Comparison of ENCODE assay signal across 15 cellular contexts in genomic region chr18:77608807-77609206, GRCh38.
A peak's percentile ranks its signal among the peaks of the same experiment; 100 is the strongest.
DNase-seq lines count a peak whose midpoint lies in the region; ATAC-seq and TF ChIP-seq lines count a peak whose summit lies in the region.
"Had no signal": no experiment of that assay in that cellular context is flagged by ENCODE, and none has a peak within 500 bp of the region (broad histone marks: within the 10 kb centered on the region; RNA-seq: fewer than 3 reads in every experiment).

No MANE protein-coding gene starts in this region.

- no peak overlapping the region for H3K56ac ChIP-seq in H9 (ENCODE audit: insufficient read length, low read depth, low read length)

- no peak overlapping the region for H3K14ac ChIP-seq in H9 (ENCODE audit: insufficient read depth, low read length)

- H3K27me3 Mint-ChIP-seq in H9 (ENCODE audit: low read depth) (peaks cover 4% of the 10 kb centered on the region), endodermal cell (ENCODE audit: insufficient read depth) (peaks cover 11% of the 10 kb centered on the region)
- H3K27me3 Mint-ChIP-seq: B cell had no signal

- DNase-seq in H9 (peak; percentile 82), NCI-H69 (lab: John Stamatoyannopoulos, UW) (peak; percentile 15), endodermal cell (peak; percentile 85), GF-D8 (lab: John Stamatoyannopoulos, UW) (no peak), SKM-1 treated with dmso at 0.1 percent for 144 hours (lab: John Stamatoyannopoulos, UW; ENCODE audit: unreplicated experiment) (no peak)
- no peak for DNase-seq in stimulated activated effector memory CD8-positive, alpha-beta T cell treated with anti-CD3 and anti-CD28 coated beads, Interleukin-12 subunit alpha, Interleukin-12 subunit beta, amount 100 ng/mL, for 72 hours (ENCODE audit: low spot score in 2 of 2)
- DNase-seq: C1 segment of cervical spinal cord; Calu3; CD4-positive, alpha-beta T cell; DMS 273 treated with DMSO at 0.1 percent for 48 hours had no signal

- no peak overlapping the region for H2BK12ac ChIP-seq in H9 (ENCODE audit: insufficient read length, low read depth, low read length)

- no peak overlapping the region for H3K4me3 ChIP-seq in endodermal cell (ENCODE audit: low read length)
- H3K4me3 ChIP-seq: GM12878, GM23338, HAP-1 had no signal

- H3K79me2 ChIP-seq in H9 (ENCODE audit: insufficient read depth, low read length): no peaks in the 10 kb centered on the region

- no peaks in the 10 kb centered on the region for H3K9me3 ChIP-seq in H9 (ENCODE audit: control insufficient read depth, low read depth, low read length)
- H3K9me3 ChIP-seq in endodermal cell (ENCODE audit: control insufficient read depth, low read length): peaks cover 13% of the 10 kb centered on the region
- H3K9me3 ChIP-seq: HAP-1 had no signal

- H3K4ac ChIP-seq in H9 (ENCODE audit: low read depth, low read length): no peak overlapping the region

- no peak overlapping the region for H2BK5ac ChIP-seq in H9 (ENCODE audit: insufficient read length, low read length)

- H2AK5ac ChIP-seq in H9 (ENCODE audit: insufficient read length, low read length): no peak overlapping the region

- H2BK20ac ChIP-seq in H9 (ENCODE audit: low read depth, low read length, poor library complexity, severe bottlenecking): no peak overlapping the region

- no peak overlapping the region for H2BK120ac ChIP-seq in H9 (ENCODE audit: low read depth, low read length, poor library complexity, severe bottlenecking)

- no peak overlapping the region for H3T11ph ChIP-seq in H9 (ENCODE audit: low read length)

- no peaks in the 10 kb centered on the region for H3K79me1 ChIP-seq in H9 (ENCODE audit: insufficient read depth, low read depth, low read length, poor library complexity, severe bottlenecking)

- H3K36me3 ChIP-seq in endodermal cell (ENCODE audit: control insufficient read depth, insufficient read depth, low read length): no peaks in the 10 kb centered on the region
- H3K36me3 ChIP-seq: HAP-1 had no signal

- no peak overlapping the region for H3K4me2 ChIP-seq in H9 (ENCODE audit: insufficient read depth, insufficient read length, low read length)
- H3K4me2 ChIP-seq: GM23338 had no signal

- no peak overlapping the region for H3K18ac ChIP-seq in H9 (ENCODE audit: insufficient read length, low read depth, low read length)

- H2AFZ ChIP-seq in H9 (ENCODE audit: low read length): no peak overlapping the region
- H2AFZ ChIP-seq: GM23338 had no signal

- TF ChIP-seq CTCF in H9 (conservative IDR thresholded peaks at IDR 0.05) (no peak), endodermal cell (conservative IDR thresholded peaks at IDR 0.05) (no peak)

- H4K8ac ChIP-seq in H9 (replicated peaks; ENCODE audit: insufficient read length, low read depth, low read length): no peak overlapping the region

- H3K4me1 ChIP-seq in H9 (ENCODE audit: insufficient read depth, low read length): no peaks in the 10 kb centered on the region
- H3K4me1 ChIP-seq in endodermal cell (ENCODE audit: control insufficient read depth, insufficient read depth, low read length): no peaks in the 10 kb centered on the region
- H3K4me1 ChIP-seq: HAP-1 had no signal

- H3K27ac ChIP-seq in H9 (ENCODE audit: insufficient read length, low read depth, low read length): no peak overlapping the region
- H3K27ac ChIP-seq in endodermal cell (ENCODE audit: low read depth, low read length): no peak overlapping the region

- peaks cover 4 to 21% of the 10 kb centered on the region in 2 experiments; a peak in 3 of 5 replicates for H3K9me3 Mint-ChIP-seq in H9
- H3K9me3 Mint-ChIP-seq in endodermal cell: peaks cover 22% of the 10 kb centered on the region
- H3K9me3 Mint-ChIP-seq in stimulated activated effector memory CD8-positive, alpha-beta T cell treated with anti-CD3 and anti-CD28 coated beads, Interleukin-12 subunit alpha, Interleukin-12 subunit beta, amount 100 ng/mL, for 72 hours: no peaks in the 10 kb centered on the region
- H3K9me3 Mint-ChIP-seq: CD4-positive, alpha-beta T cell had no signal

- H3K9ac ChIP-seq in H9 (ENCODE audit: extremely low read depth, insufficient read length, low read length) (no peak overlapping the region), endodermal cell (ENCODE audit: extremely low read depth, low read length, poor library complexity, severe bottlenecking) (no peak overlapping the region)

- H3K4me3 Mint-ChIP-seq in H9: no peak overlapping the region; a peak in 1 of 5 replicates
- H3K4me3 Mint-ChIP-seq in endodermal cell: no peak overlapping the region
- no peak overlapping the region for H3K4me3 Mint-ChIP-seq in stimulated activated effector memory CD8-positive, alpha-beta T cell treated with anti-CD3 and anti-CD28 coated beads, Interleukin-12 subunit alpha, Interleukin-12 subunit beta, amount 100 ng/mL, for 72 hours
- H3K4me3 Mint-ChIP-seq: B cell; CD4-positive, alpha-beta T cell; GM23338 had no signal

- H3K27me3 ChIP-seq in H9 (ENCODE audit: insufficient read depth, low read length) (no peaks in the 10 kb centered on the region), endodermal cell (ENCODE audit: control insufficient read depth, insufficient read depth, low read length, poor library complexity, severe bottlenecking) (no peaks in the 10 kb centered on the region)

- no peaks in the 10 kb centered on the region for H4K20me1 ChIP-seq in H9 (ENCODE audit: control insufficient read depth, insufficient read depth, insufficient read length)

- peak; percentile 16 for ATAC-seq in stimulated activated effector memory CD8-positive, alpha-beta T cell treated with anti-CD3 and anti-CD28 coated beads, Interleukin-12 subunit alpha, Interleukin-12 subunit beta, amount 100 ng/mL, for 72 hours
- no peak for ATAC-seq in HG03460 (IDR thresholded peaks at IDR 0.05; ENCODE audit: unreplicated experiment)
- ATAC-seq: GM12878, GM23338 had no signal

- no peak overlapping the region for H2BK15ac ChIP-seq in H9 (ENCODE audit: low read depth, low read length)

- H4K91ac ChIP-seq in H9 (ENCODE audit: insufficient read length, low read depth, low read length): no peak overlapping the region

- H3K27ac Mint-ChIP-seq in H9: no peak overlapping the region
- no peak overlapping the region for H3K27ac Mint-ChIP-seq in endodermal cell
- H3K27ac Mint-ChIP-seq in stimulated activated effector memory CD8-positive, alpha-beta T cell treated with anti-CD3 and anti-CD28 coated beads, Interleukin-12 subunit alpha, Interleukin-12 subunit beta, amount 100 ng/mL, for 72 hours: no peak overlapping the region
- H3K27ac Mint-ChIP-seq: B cell; CD4-positive, alpha-beta T cell; GM23338 had no signal

- no CpG with 5 or more reads among the region's 10 CpGs for WGBS in H9 (ENCODE audit: extremely low coverage, insufficient read length, low lambda C conversion rate)
- WGBS in endodermal cell (ENCODE audit: insufficient coverage in 1 of 2, insufficient read length in 1 of 2), 2 experiments: 92 to 98% methylated on average over 9 to 10 of the region's 10 CpGs

- H3K23me2 ChIP-seq in H9 (ENCODE audit: insufficient read length, low read depth, low read length, poor library complexity, severe bottlenecking): no peaks in the 10 kb centered on the region

- no peak overlapping the region for H3K23ac ChIP-seq in H9 (ENCODE audit: insufficient read length, low read depth, low read length)

- no peak overlapping the region for H4K5ac ChIP-seq in H9 (ENCODE audit: insufficient read length, low read depth, low read length)

- no peaks in the 10 kb centered on the region for H3K4me1 Mint-ChIP-seq in H9
- no peaks in the 10 kb centered on the region for H3K4me1 Mint-ChIP-seq in endodermal cell
- no peaks in the 10 kb centered on the region for H3K4me1 Mint-ChIP-seq in stimulated activated effector memory CD8-positive, alpha-beta T cell treated with anti-CD3 and anti-CD28 coated beads, Interleukin-12 subunit alpha, Interleukin-12 subunit beta, amount 100 ng/mL, for 72 hours
- H3K4me1 Mint-ChIP-seq: B cell, GM23338 had no signal

- peaks cover 0 to 17% (median 3%) of the 10 kb centered on the region in 3 experiments; a peak in 4 of 7 replicates for H3K36me3 Mint-ChIP-seq in H9 (ENCODE audit: insufficient read depth in 1 of 3, low read depth in 3 of 3)
- no peaks in the 10 kb centered on the region for H3K36me3 Mint-ChIP-seq in endodermal cell (ENCODE audit: low read depth)
- no peaks in the 10 kb centered on the region for H3K36me3 Mint-ChIP-seq in stimulated activated effector memory CD8-positive, alpha-beta T cell treated with anti-CD3 and anti-CD28 coated beads, Interleukin-12 subunit alpha, Interleukin-12 subunit beta, amount 100 ng/mL, for 72 hours

Comparison
In these comparisons a context has a peak if more than half of its experiments do, and no peak if none do; other contexts are left out.
1. DNase-seq: peak in H9 (single experiment), NCI-H69 (single experiment) and endodermal cell (single experiment); none in stimulated activated effector memory CD8-positive, alpha-beta T cell treated with anti-CD3 and anti-CD28 coated beads, Interleukin-12 subunit alpha, Interleukin-12 subunit beta, amount 100 ng/mL, for 72 hours (0 of 2), GF-D8 (single experiment) and SKM-1 treated with dmso at 0.1 percent for 144 hours (single experiment).